In genomic region chr4:139666735-139667266, GRCh38 we compare ENCODE assay signal across 8 cellular contexts. TPM values are rescaled to one million over a fixed set of nuclear protein-coding genes. Genes with fewer than 3 reads are reported as not detected.
DNase-seq lines count a peak whose midpoint lies in the region; ATAC-seq lines count a peak whose summit lies in the region.

No MANE protein-coding gene starts in this region.

- H4K91ac ChIP-seq in trophoblast cell (ENCODE audit: low read depth, low read length), result peak overlapping the region; percentile 45

- no peaks in the 10 kb centered on the region for H3K9me3 ChIP-seq in trophoblast cell (ENCODE audit: insufficient read depth, low read depth, low read length)

- no peak overlapping the region for H2AK5ac ChIP-seq in trophoblast cell (ENCODE audit: low read length)

- no peaks in the 10 kb centered on the region for H3K9me3 Mint-ChIP-seq in activated naive CD4-positive, alpha-beta T cell treated with anti-CD3 and anti-CD28 coated beads, Interleukin-2, amount 10 ng/mL, durations not matched to agents 7 days and 5 days
- H3K9me3 Mint-ChIP-seq in activated CD8-positive, alpha-beta T cell treated with anti-CD3 and anti-CD28 coated beads, Interleukin-2, amount 10 ng/mL, durations not matched to agents 7 days and 5 days (ENCODE audit: insufficient read depth), result no peaks in the 10 kb centered on the region

- no peak overlapping the region for H3K23ac ChIP-seq in trophoblast cell (ENCODE audit: low read length)

- H3K4me1 Mint-ChIP-seq in activated naive CD4-positive, alpha-beta T cell treated with anti-CD3 and anti-CD28 coated beads, Interleukin-2, amount 10 ng/mL, durations not matched to agents 7 days and 5 days, result peaks cover 28% of the 10 kb centered on the region
- peaks cover 34% of the 10 kb centered on the region for H3K4me1 Mint-ChIP-seq in activated CD8-positive, alpha-beta T cell treated with anti-CD3 and anti-CD28 coated beads, Interleukin-2, amount 10 ng/mL, durations not matched to agents 7 days and 5 days (ENCODE audit: low read depth)

- H3K4me2 ChIP-seq in trophoblast cell (ENCODE audit: low read length), result peak overlapping the region; percentile 61

- peak overlapping the region; percentile 5 for H2BK120ac ChIP-seq in trophoblast cell (ENCODE audit: insufficient read depth, low read length, poor library complexity)

- peak; percentile 48 for ATAC-seq in activated CD8-positive, alpha-beta T cell treated with anti-CD3 and anti-CD28 coated beads, Interleukin-2, amount 10 ng/mL, durations not matched to agents 7 days and 5 days

- peak overlapping the region; percentile 78 for H3K4me3 Mint-ChIP-seq in activated naive CD4-positive, alpha-beta T cell treated with anti-CD3 and anti-CD28 coated beads, Interleukin-2, amount 10 ng/mL, durations not matched to agents 7 days and 5 days
- peak overlapping the region; percentile 88 for H3K4me3 Mint-ChIP-seq in activated CD8-positive, alpha-beta T cell treated with anti-CD3 and anti-CD28 coated beads, Interleukin-2, amount 10 ng/mL, durations not matched to agents 7 days and 5 days

- no peak overlapping the region for H4K12ac ChIP-seq in trophoblast cell (ENCODE audit: low read depth, low read length)

- peak overlapping the region; percentile 89 for H3K27ac ChIP-seq in trophoblast cell (ENCODE audit: low read depth, low read length)

- H2AFZ ChIP-seq in trophoblast cell (ENCODE audit: insufficient read depth, low read length, poor library complexity), result no peak overlapping the region

- no CpG with 5 or more reads among the region's 11 CpGs for WGBS in trophoblast cell (ENCODE audit: extremely low coverage, insufficient coverage, insufficient read length)

- H3K27me3 ChIP-seq in trophoblast cell (ENCODE audit: insufficient read depth, low read length), result no peaks in the 10 kb centered on the region

- H2BK5ac ChIP-seq in trophoblast cell (ENCODE audit: low read depth, low read length, poor library complexity), result peak overlapping the region; percentile 6

- peaks cover 4% of the 10 kb centered on the region for H3K79me2 ChIP-seq in trophoblast cell (ENCODE audit: control insufficient read depth, insufficient read depth, low read length, poor library complexity)

- POLR2A ChIA-PET in activated CD8-positive, alpha-beta T cell treated with anti-CD3 and anti-CD28 coated beads, Interleukin-2, amount 10 ng/mL, durations not matched to agents 7 days and 5 days (lab: Charles Lee), result interaction anchor here (0.8 to 1.5 kb wide), 3 partner anchors 9 to 707 kb away, joined by 3 to 12 read pairs (median 4); partner anchors contain the start of gene SCOC

- H3K14ac ChIP-seq in trophoblast cell (ENCODE audit: low read length), result peak overlapping the region; percentile 18

- peaks cover 22% of the 10 kb centered on the region for H3K79me1 ChIP-seq in trophoblast cell (ENCODE audit: low read length)

- H3K27ac Mint-ChIP-seq in activated naive CD4-positive, alpha-beta T cell treated with anti-CD3 and anti-CD28 coated beads, Interleukin-2, amount 10 ng/mL, durations not matched to agents 7 days and 5 days, result peak overlapping the region; percentile 85
- peak overlapping the region; percentile 96 for H3K27ac Mint-ChIP-seq in activated CD8-positive, alpha-beta T cell treated with anti-CD3 and anti-CD28 coated beads, Interleukin-2, amount 10 ng/mL, durations not matched to agents 7 days and 5 days

- H4K8ac ChIP-seq in trophoblast cell (ENCODE audit: low read depth, low read length), result peak overlapping the region; percentile 42

- H3K27me3 Mint-ChIP-seq in activated naive CD4-positive, alpha-beta T cell treated with anti-CD3 and anti-CD28 coated beads, Interleukin-2, amount 10 ng/mL, durations not matched to agents 7 days and 5 days, result no peaks in the 10 kb centered on the region
- H3K27me3 Mint-ChIP-seq in activated CD8-positive, alpha-beta T cell treated with anti-CD3 and anti-CD28 coated beads, Interleukin-2, amount 10 ng/mL, durations not matched to agents 7 days and 5 days (ENCODE audit: low read depth), result no peaks in the 10 kb centered on the region

- CTCF ChIA-PET in activated naive CD4-positive, alpha-beta T cell treated with anti-CD3 and anti-CD28 coated beads, Interleukin-2, amount 10 ng/mL, durations not matched to agents 7 days and 5 days (lab: Charles Lee), result interaction anchor here (0.7 to 4.7 kb wide), 3 partner anchors 10 to 63 kb away, joined by 3 to 41 read pairs (median 4); no protein-coding TSS in a partner anchor
- CTCF ChIA-PET in activated CD8-positive, alpha-beta T cell treated with anti-CD3 and anti-CD28 coated beads, Interleukin-2, amount 10 ng/mL, durations not matched to agents 7 days and 5 days (lab: Charles Lee), result interaction anchor here (0.7 to 3.2 kb wide), 4 partner anchors 10 to 383 kb away, joined by 3 to 43 read pairs (median 7); no protein-coding TSS in a partner anchor

- no peak overlapping the region for H3K4ac ChIP-seq in trophoblast cell (ENCODE audit: low read depth, low read length)

- H3K36me3 Mint-ChIP-seq in activated naive CD4-positive, alpha-beta T cell treated with anti-CD3 and anti-CD28 coated beads, Interleukin-2, amount 10 ng/mL, durations not matched to agents 7 days and 5 days, result peaks cover 8% of the 10 kb centered on the region
- H3K36me3 Mint-ChIP-seq in activated CD8-positive, alpha-beta T cell treated with anti-CD3 and anti-CD28 coated beads, Interleukin-2, amount 10 ng/mL, durations not matched to agents 7 days and 5 days (ENCODE audit: low read depth), result no peaks in the 10 kb centered on the region

- H3K36me3 ChIP-seq in trophoblast cell (ENCODE audit: control insufficient read depth in 1 of 2, insufficient read depth in 2 of 2, low read length in 2 of 2), result no peaks in the 10 kb centered on the region

- no peak overlapping the region for H3K4me3 ChIP-seq in trophoblast cell (ENCODE audit: low read depth, low read length)

- peak overlapping the region; percentile 70 for H2BK12ac ChIP-seq in trophoblast cell (ENCODE audit: low read length)

- peak overlapping the region; percentile 55 for H3K18ac ChIP-seq in trophoblast cell (ENCODE audit: low read length)

- peaks cover 17% of the 10 kb centered on the region in 2 experiments for H3K4me1 ChIP-seq in trophoblast cell (ENCODE audit: control insufficient read depth in 1 of 2, insufficient read depth in 2 of 2, low read length in 2 of 2)

- peak; percentile 44 for DNase-seq in activated naive CD4-positive, alpha-beta T cell treated with anti-CD3 and anti-CD28 coated beads, Interleukin-2, amount 10 ng/mL, durations not matched to agents 7 days and 5 days
- no peak for DNase-seq in activated naive CD4-positive, alpha-beta T cell (lab: John Stamatoyannopoulos, UW)
- peak; percentile 82 for DNase-seq in NCI-H2029 treated with DMSO at 0.1 percent for 48 hours (lab: John Stamatoyannopoulos, UW)
- peak; percentile 30 for DNase-seq in activated CD8-positive, alpha-beta T cell treated with anti-CD3 and anti-CD28 coated beads, Interleukin-2, amount 10 ng/mL, durations not matched to agents 7 days and 5 days
- DNase-seq in glomerular visceral epithelial cell (ENCODE audit: extremely low spot score), result peak; percentile 70
- DNase-seq in trophoblast cell, result peak in 1 of 2 donors; percentile 44
- DNase-seq in SW 1271 (lab: John Stamatoyannopoulos, UW), result no peak
- no peak for DNase-seq in activated CD8-positive, alpha-beta memory T cell treated with anti-CD3 and anti-CD28 coated beads, Interleukin-2, amount 50 U/mL, for 4 hours

- H3K9ac ChIP-seq in trophoblast cell (ENCODE audit: low read length), result no peak overlapping the region

RNA-seq across cellular contexts. Expression of gene MGST2, which starts 1.2 kb away (rescaled TPM):
- 10 to 100 TPM; 12.8 to 13.4 TPM for total RNA-seq in activated CD8-positive, alpha-beta T cell treated with anti-CD3 and anti-CD28 coated beads, Interleukin-2, amount 10 ng/mL, durations not matched to agents 7 days and 5 days
- polyA plus RNA-seq in trophoblast cell (2013), result 53.9 and 57.1 TPM in 2 replicates

Comparison
In these comparisons a context has a peak if more than half of its experiments do, and no peak if none do; other contexts are left out.
1. DNase-seq: peak in activated naive CD4-positive, alpha-beta T cell treated with anti-CD3 and anti-CD28 coated beads, Interleukin-2, amount 10 ng/mL, durations not matched to agents 7 days and 5 days (single experiment), NCI-H2029 treated with DMSO at 0.1 percent for 48 hours (single experiment), activated CD8-positive, alpha-beta T cell treated with anti-CD3 and anti-CD28 coated beads, Interleukin-2, amount 10 ng/mL, durations not matched to agents 7 days and 5 days (single experiment) and glomerular visceral epithelial cell (single experiment); none in activated naive CD4-positive, alpha-beta T cell (0 of 4), SW 1271 (0 of 2) and activated CD8-positive, alpha-beta memory T cell treated with anti-CD3 and anti-CD28 coated beads, Interleukin-2, amount 50 U/mL, for 4 hours (single experiment).